Comparison of ENCODE assay signal across 8 cellular contexts in the genomic region with DNA sequence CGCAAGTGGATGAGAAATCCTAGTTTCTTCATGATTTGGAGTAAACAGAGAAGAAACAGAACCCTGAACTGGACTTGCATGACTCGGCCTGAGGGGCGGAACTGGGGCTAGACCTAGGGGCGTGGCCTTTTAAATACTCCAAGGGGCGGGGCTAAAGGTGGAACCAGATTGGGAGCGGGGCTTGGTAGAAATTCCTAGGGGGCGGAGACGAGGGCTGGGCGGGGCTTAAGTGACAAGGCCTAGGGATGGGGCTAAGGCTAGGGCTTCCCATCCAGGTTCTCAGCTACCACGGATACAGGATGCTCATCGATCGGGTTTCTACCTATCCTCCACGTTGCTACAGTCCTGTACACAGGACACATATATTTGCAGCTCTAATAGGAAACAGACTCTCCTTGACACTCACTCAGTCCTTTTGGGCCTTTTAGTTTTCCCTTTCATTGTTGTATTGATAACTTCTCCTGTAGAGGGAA. TPM values are rescaled to one million over a fixed set of nuclear protein-coding genes. Genes with fewer than 3 reads are reported as not detected.
DNase-seq lines count a peak whose midpoint lies in the region; ATAC-seq and TF ChIP-seq lines count a peak whose summit lies in the region.

No MANE protein-coding gene starts in this region.

- DNase-seq in DMS79 treated with DMSO at 0.1 percent for 48 hours (lab: John Stamatoyannopoulos, UW) (peak; percentile 99), HT-29 (ENCODE audit: low spot score) (peak; percentile 92), NK-92 (lab: John Stamatoyannopoulos, UW; ENCODE audit: unreplicated experiment) (peak; percentile 39), right atrium auricular region (ENCODE audit: low spot score) (peak; percentile 95), psoas muscle (peak; percentile 88 to 91), H4 (ENCODE audit: low spot score) (no peak)

- H3K27ac ChIP-seq in angular gyrus (ENCODE audit: low read depth, low read length) (peak overlapping the region; percentile 91), right atrium auricular region (peak overlapping the region; percentile 91 to 96), psoas muscle (peak overlapping the region; percentile 87)

- H3K36me3 ChIP-seq in right atrium auricular region: no peaks in the 10 kb centered on the region
- peaks cover 0 to 5% of the 10 kb centered on the region in 2 donors for H3K36me3 ChIP-seq in psoas muscle (ENCODE audit: insufficient read depth in 1 of 2, low read depth in 1 of 2)

- H3K9me3 ChIP-seq in right atrium auricular region (no peaks in the 10 kb centered on the region), psoas muscle (peaks cover 12% of the 10 kb centered on the region)

- H3K4me3 ChIP-seq in right atrium auricular region: peak overlapping the region; percentile 89 to 92
- peak overlapping the region; percentile 81 for H3K4me3 ChIP-seq in psoas muscle

- H3K4me1 ChIP-seq in right atrium auricular region: peaks cover 0 to 15% of the 10 kb centered on the region in 2 donors
- H3K4me1 ChIP-seq in psoas muscle: peaks cover 10% of the 10 kb centered on the region

- intact Hi-C loops in psoas muscle (cut with DNase I): loop anchor here in 1 of 2 donors (5.0 kb wide), 1 partner anchor 482 kb away; no protein-coding TSS in a partner anchor

- ATAC-seq in GM21423 (IDR thresholded peaks at IDR 0.05; ENCODE audit: unreplicated experiment) (peak; percentile 65), psoas muscle (peak; percentile 85 to 90 (median 88))

- WGBS in psoas muscle, 3 donors: 3 to 9% (median 5%) methylated on average over 13 of the region's 13 CpGs

- TF ChIP-seq CTCF in right atrium auricular region (IDR thresholded peaks at IDR 0.05) (no peak), psoas muscle (IDR thresholded peaks at IDR 0.05) (no peak)

- H3K27me3 ChIP-seq in right atrium auricular region: no peaks in the 10 kb centered on the region
- no peaks in the 10 kb centered on the region for H3K27me3 ChIP-seq in psoas muscle (ENCODE audit: insufficient read depth in 3 of 3, low read length in 2 of 3)

RNA-seq across cellular contexts. Expression of a gene that starts 0.4 kb away (rescaled TPM):
- 2.1 and 9.4 TPM in 2 replicates for total RNA-seq in HT-29 (2014; rRNA removed; shearing (Covaris generic))
- 1 to 10 TPM; 7.0 to 8.0 TPM for total RNA-seq in right atrium auricular region
- 1 to 10 TPM; 1.5 to 2.9 (median 2.4) TPM for total RNA-seq in psoas muscle
- polyA plus RNA-seq in psoas muscle: 1 to 10 TPM in 2 of 3 donors, under 1 TPM in 1; 0.15 to 1.8 (median 1.0) TPM
- total RNA-seq in H4 (2014; rRNA removed; shearing (Covaris generic)): 8.9 and 21.8 TPM in 2 replicates

RNA-seq across cellular contexts. Expression of a gene that starts 14.0 kb away (rescaled TPM):
- 0.74 and 1.1 TPM in 2 replicates for total RNA-seq in HT-29 (2014; rRNA removed; shearing (Covaris generic))
- total RNA-seq in right atrium auricular region (10 to 100 TPM in 1 of 2 donors, 1 to 10 TPM in 1; 9.4 to 13.3 TPM), psoas muscle (1 to 10 TPM; 1.5 to 8.6 (median 3.2) TPM)
- 1 to 10 TPM; 2.6 to 4.4 (median 2.7) TPM for polyA plus RNA-seq in psoas muscle
- 6.8 and 15.9 TPM in 2 replicates for total RNA-seq in H4 (2014; rRNA removed; shearing (Covaris generic))

RNA-seq across cellular contexts. Expression of a gene that starts 52.8 kb away (rescaled TPM):
- 0.03 and 0.18 TPM in 2 replicates for total RNA-seq in HT-29 (2014; rRNA removed; shearing (Covaris generic))
- total RNA-seq in right atrium auricular region (1 to 10 TPM; 1.1 to 1.5 TPM), psoas muscle (1 to 10 TPM in 1 of 4 donors, under 1 TPM in 2, not detected in 1; 0.25 to 1.7 (median 0.34) TPM)
- polyA plus RNA-seq in psoas muscle: under 1 TPM; 0.17 to 0.33 (median 0.29) TPM
- 1.0 and 4.4 TPM in 2 replicates for total RNA-seq in H4 (2014; rRNA removed; shearing (Covaris generic))

RNA-seq across cellular contexts. Expression of a gene that starts 59.3 kb away (rescaled TPM):
- total RNA-seq in HT-29 (2014; rRNA removed; shearing (Covaris generic)): not detected in 2 replicates
- not detected for total RNA-seq in right atrium auricular region
- not detected for total RNA-seq in psoas muscle
- not detected for polyA plus RNA-seq in psoas muscle
- not detected in 2 replicates for total RNA-seq in H4 (2014; rRNA removed; shearing (Covaris generic))
